ENCODE assay signal across 15 cellular contexts in the genomic region with DNA sequence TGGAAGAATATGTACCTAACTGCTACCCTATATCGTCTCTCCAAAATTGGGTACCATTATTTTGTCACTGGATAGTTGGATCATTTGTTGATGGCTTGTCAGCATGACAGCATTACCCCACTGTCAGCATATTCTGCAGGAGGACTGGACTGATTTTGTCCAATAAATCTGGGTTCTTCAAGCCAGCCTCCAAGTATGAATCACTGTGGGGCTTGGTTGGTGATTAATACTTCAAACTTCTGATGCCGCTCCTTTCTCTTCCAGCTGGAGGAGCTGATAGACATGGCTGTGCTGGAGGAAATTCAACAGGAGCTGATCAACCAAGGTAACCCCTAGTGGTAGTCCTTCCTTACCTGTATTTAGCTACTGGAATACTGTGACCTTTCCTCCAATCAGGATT. TPM values are rescaled to one million over a fixed set of nuclear protein-coding genes. Genes with fewer than 3 reads are reported as not detected.
DNase-seq lines count a peak whose midpoint lies in the region; ATAC-seq and TF ChIP-seq lines count a peak whose summit lies in the region.
"Had no signal": no experiment of that assay in that cellular context is flagged by ENCODE, and none has a peak within 500 bp of the region (broad histone marks: within the 10 kb centered on the region; RNA-seq: fewer than 3 reads in every experiment).

No MANE protein-coding gene starts in this region.

- H3K4me2 ChIP-seq in fibroblast of lung (ENCODE audit: extremely low read depth, insufficient read depth, low read length) = no peak overlapping the region

- no peaks in the 10 kb centered on the region for H4K20me1 ChIP-seq in fibroblast of lung (ENCODE audit: control insufficient read depth, extremely low read depth, insufficient read depth, low read length)

- CTCF ChIA-PET in activated CD8-positive, alpha-beta memory T cell treated with anti-CD3 and anti-CD28 coated beads, Interleukin-2, amount 10 ng/mL, durations not matched to agents 7 days and 5 days (lab: Charles Lee) = interaction anchor here (9.8 kb wide), 1 partner anchor 17 kb away, joined by 74 read pairs; a partner anchor contains a TSS

- peaks cover 8% of the 10 kb centered on the region for H3K4me1 ChIP-seq in fibroblast of lung (ENCODE audit: control insufficient read depth, extremely low read depth, insufficient read depth, low read length)

- H3K9me3 ChIP-seq in fibroblast of lung (ENCODE audit: control insufficient read depth, insufficient read depth, low read depth, low read length) = no peaks in the 10 kb centered on the region

- no peak overlapping the region for H3K9ac ChIP-seq in fibroblast of lung (ENCODE audit: insufficient read depth, low read length)

- H3K27ac ChIP-seq in fibroblast of lung (ENCODE audit: insufficient read depth, low read length) = peak overlapping the region; percentile 7

- no peak for DNase-seq in activated CD8-positive, alpha-beta memory T cell treated with anti-CD3 and anti-CD28 coated beads, Interleukin-2, amount 10 ng/mL, durations not matched to agents 7 days and 5 days
- DNase-seq in activated CD8-positive, alpha-beta memory T cell treated with anti-CD3 and anti-CD28 coated beads for 24 hours = no peak
- DNase-seq in SW480 (ENCODE audit: low spot score) = peak; percentile 37
- peak; percentile 49 to 78 for DNase-seq in fibroblast of lung (ENCODE audit: low read depth in 2 of 2)
- no peak for DNase-seq in type B pancreatic cell (ENCODE audit: extremely low spot score, unreplicated experiment)
- DNase-seq in anterior cingulate cortex (lab: John Stamatoyannopoulos, UW) = no peak
- no peak for DNase-seq in natural killer cell treated with Interleukin-12 subunit alpha and Interleukin-12 subunit beta and Interleukin-15 and Interleukin-18, amount 100 ng/mL, for 72 hours (ENCODE audit: low spot score)
- DNase-seq in activated CD8-positive, alpha-beta memory T cell treated with anti-CD3 and anti-CD28 coated beads, Interleukin-2, amount 50 U/mL, for 48 hours = no peak
- DNase-seq: activated CD4-positive, CD25-positive, alpha-beta regulatory T cell; effector CD8-positive, alpha-beta T cell; GF-D8; naive thymus-derived CD8-positive, alpha-beta T cell; Right ventricle myocardium superior; stimulated activated CD4-positive, alpha-beta T cell treated with anti-CD3 and anti-CD28 coated beads, Interleukin-15, amount 100 ng/mL, for 24 hours had no signal

- H3K27ac Mint-ChIP-seq in activated CD8-positive, alpha-beta memory T cell treated with anti-CD3 and anti-CD28 coated beads, Interleukin-2, amount 10 ng/mL, durations not matched to agents 7 days and 5 days = peak overlapping the region; percentile 2
- peak overlapping the region; percentile 83 for H3K27ac Mint-ChIP-seq in type B pancreatic cell
- H3K27ac Mint-ChIP-seq in natural killer cell treated with Interleukin-12 subunit alpha and Interleukin-12 subunit beta and Interleukin-15 and Interleukin-18, amount 100 ng/mL, for 72 hours = no peak overlapping the region

- no peaks in the 10 kb centered on the region for H3K27me3 Mint-ChIP-seq in activated CD8-positive, alpha-beta memory T cell treated with anti-CD3 and anti-CD28 coated beads, Interleukin-2, amount 10 ng/mL, durations not matched to agents 7 days and 5 days
- no peaks in the 10 kb centered on the region for H3K27me3 Mint-ChIP-seq in type B pancreatic cell
- H3K27me3 Mint-ChIP-seq in natural killer cell treated with Interleukin-12 subunit alpha and Interleukin-12 subunit beta and Interleukin-15 and Interleukin-18, amount 100 ng/mL, for 72 hours = no peaks in the 10 kb centered on the region
- H3K27me3 Mint-ChIP-seq: naive thymus-derived CD8-positive, alpha-beta T cell had no signal

- H3K9me3 Mint-ChIP-seq in activated CD8-positive, alpha-beta memory T cell treated with anti-CD3 and anti-CD28 coated beads, Interleukin-2, amount 10 ng/mL, durations not matched to agents 7 days and 5 days (ENCODE audit: low read depth) = no peaks in the 10 kb centered on the region
- H3K9me3 Mint-ChIP-seq in type B pancreatic cell = no peaks in the 10 kb centered on the region
- H3K9me3 Mint-ChIP-seq in natural killer cell treated with Interleukin-12 subunit alpha and Interleukin-12 subunit beta and Interleukin-15 and Interleukin-18, amount 100 ng/mL, for 72 hours = no peaks in the 10 kb centered on the region
- H3K9me3 Mint-ChIP-seq: naive thymus-derived CD8-positive, alpha-beta T cell; stimulated activated effector memory CD8-positive, alpha-beta T cell treated with anti-CD3 and anti-CD28 coated beads, Interleukin-12 subunit alpha, Interleukin-12 subunit beta, amount 100 ng/mL, for 72 hours had no signal

- no peak for ATAC-seq in activated CD8-positive, alpha-beta memory T cell treated with anti-CD3 and anti-CD28 coated beads, Interleukin-2, amount 10 ng/mL, durations not matched to agents 7 days and 5 days
- ATAC-seq in natural killer cell treated with Interleukin-12 subunit alpha and Interleukin-12 subunit beta and Interleukin-15 and Interleukin-18, amount 100 ng/mL, for 72 hours = no peak
- ATAC-seq: naive thymus-derived CD8-positive, alpha-beta T cell; stimulated activated effector memory CD8-positive, alpha-beta T cell treated with anti-CD3 and anti-CD28 coated beads, Interleukin-12 subunit alpha, Interleukin-12 subunit beta, amount 100 ng/mL, for 72 hours had no signal

- no peaks in the 10 kb centered on the region for H3K36me3 ChIP-seq in fibroblast of lung (ENCODE audit: control insufficient read depth, insufficient read depth, low read length)

- H3K4me3 ChIP-seq in fibroblast of lung (replicated peaks in 1 of 4; ENCODE audit: control extremely low read depth in 1 of 4, insufficient read depth in 1 of 4, low read depth in 3 of 4, low read length in 4 of 4) = no peak overlapping the region

- peaks cover 37% of the 10 kb centered on the region for H3K4me1 Mint-ChIP-seq in activated CD8-positive, alpha-beta memory T cell treated with anti-CD3 and anti-CD28 coated beads, Interleukin-2, amount 10 ng/mL, durations not matched to agents 7 days and 5 days
- H3K4me1 Mint-ChIP-seq in type B pancreatic cell (ENCODE audit: unreplicated experiment) = peaks cover 16% of the 10 kb centered on the region
- peaks cover 20 to 28% of the 10 kb centered on the region in 2 donors for H3K4me1 Mint-ChIP-seq in natural killer cell treated with Interleukin-12 subunit alpha and Interleukin-12 subunit beta and Interleukin-15 and Interleukin-18, amount 100 ng/mL, for 72 hours (ENCODE audit: low read depth in 2 of 2)

- no peak overlapping the region for H2AFZ ChIP-seq in fibroblast of lung (ENCODE audit: low read length)

- no peak overlapping the region for H3K4me3 Mint-ChIP-seq in activated CD8-positive, alpha-beta memory T cell treated with anti-CD3 and anti-CD28 coated beads, Interleukin-2, amount 10 ng/mL, durations not matched to agents 7 days and 5 days
- H3K4me3 Mint-ChIP-seq in type B pancreatic cell = peak overlapping the region; percentile 48
- no peak overlapping the region for H3K4me3 Mint-ChIP-seq in natural killer cell treated with Interleukin-12 subunit alpha and Interleukin-12 subunit beta and Interleukin-15 and Interleukin-18, amount 100 ng/mL, for 72 hours

- H3K36me3 Mint-ChIP-seq in activated CD8-positive, alpha-beta memory T cell treated with anti-CD3 and anti-CD28 coated beads, Interleukin-2, amount 10 ng/mL, durations not matched to agents 7 days and 5 days = peaks cover 37% of the 10 kb centered on the region
- peaks cover 14% of the 10 kb centered on the region for H3K36me3 Mint-ChIP-seq in type B pancreatic cell
- peaks cover 5% of the 10 kb centered on the region for H3K36me3 Mint-ChIP-seq in natural killer cell treated with Interleukin-12 subunit alpha and Interleukin-12 subunit beta and Interleukin-15 and Interleukin-18, amount 100 ng/mL, for 72 hours
- H3K36me3 Mint-ChIP-seq: stimulated activated effector memory CD8-positive, alpha-beta T cell treated with anti-CD3 and anti-CD28 coated beads, Interleukin-12 subunit alpha, Interleukin-12 subunit beta, amount 100 ng/mL, for 72 hours had no signal

- TF ChIP-seq CTCF in fibroblast of lung (conservative IDR thresholded peaks at IDR 0.05 in 1 of 2, IDR thresholded peaks at IDR 0.05 in 1 of 2; ENCODE audit: low read depth in 1 of 2, low read length in 2 of 2) = no peak
- no peak for TF ChIP-seq CTCF in type B pancreatic cell (conservative IDR thresholded peaks at IDR 0.05)

- H3K79me2 ChIP-seq in fibroblast of lung (ENCODE audit: control insufficient read depth, insufficient read depth, low read length) = peaks cover 27% of the 10 kb centered on the region

- no peaks in the 10 kb centered on the region for H3K27me3 ChIP-seq in fibroblast of lung (ENCODE audit: control insufficient read depth, insufficient read depth, low read length)

RNA-seq across cellular contexts. Expression of a gene that starts 2.5 kb away (rescaled TPM):
- total RNA-seq in activated CD8-positive, alpha-beta memory T cell treated with anti-CD3 and anti-CD28 coated beads, Interleukin-2, amount 10 ng/mL, durations not matched to agents 7 days and 5 days = 10 to 100 TPM; 50.7 to 55.5 TPM
- total RNA-seq in fibroblast of lung (49.1 and 53.3 TPM in 2 replicates), type B pancreatic cell (ENCODE audit: low replicate concordance) (65.2 and 70.8 TPM in 2 replicates)
- 21.4 and 24.5 TPM in 2 replicates for polyA plus RNA-seq in fibroblast of lung
- 22.0 and 22.1 TPM in 2 replicates for polyA plus RNA-seq in fibroblast of lung (2012)
- 3.0 and 8.5 TPM in 2 replicates for polyA minus RNA-seq in fibroblast of lung (ENCODE audit: low replicate concordance)
- 10 to 100 TPM; 54.1 to 64.7 TPM for total RNA-seq in natural killer cell treated with Interleukin-12 subunit alpha and Interleukin-12 subunit beta and Interleukin-15 and Interleukin-18, amount 100 ng/mL, for 72 hours

RNA-seq across cellular contexts. Expression of a gene that starts 3.0 kb away (rescaled TPM):
- total RNA-seq in activated CD8-positive, alpha-beta memory T cell treated with anti-CD3 and anti-CD28 coated beads, Interleukin-2, amount 10 ng/mL, durations not matched to agents 7 days and 5 days = 100 to 1,000 TPM; 117 to 123 TPM
- 61.1 and 79.6 TPM in 2 replicates for total RNA-seq in fibroblast of lung
- polyA plus RNA-seq in fibroblast of lung = 41.8 and 61.5 TPM in 2 replicates
- 38.2 and 54.8 TPM in 2 replicates for polyA plus RNA-seq in fibroblast of lung (2012)
- 31.6 and 61.1 TPM in 2 replicates for polyA minus RNA-seq in fibroblast of lung (ENCODE audit: low replicate concordance)
- 58.8 and 72.4 TPM in 2 replicates for total RNA-seq in type B pancreatic cell (ENCODE audit: low replicate concordance)
- total RNA-seq in natural killer cell treated with Interleukin-12 subunit alpha and Interleukin-12 subunit beta and Interleukin-15 and Interleukin-18, amount 100 ng/mL, for 72 hours = 100 to 1,000 TPM in 1 of 2 donors, 10 to 100 TPM in 1; 82.1 to 118 TPM

RNA-seq across cellular contexts. Expression of a gene that starts 16.4 kb away (rescaled TPM):
- 100 to 1,000 TPM; 166 to 240 TPM for total RNA-seq in activated CD8-positive, alpha-beta memory T cell treated with anti-CD3 and anti-CD28 coated beads, Interleukin-2, amount 10 ng/mL, durations not matched to agents 7 days and 5 days
- total RNA-seq in fibroblast of lung (136 and 144 TPM in 2 replicates), type B pancreatic cell (ENCODE audit: low replicate concordance) (143 and 153 TPM in 2 replicates)
- 187 and 365 TPM in 2 replicates for polyA plus RNA-seq in fibroblast of lung
- polyA plus RNA-seq in fibroblast of lung (2012) = 120 and 239 TPM in 2 replicates
- 21.1 and 25.4 TPM in 2 replicates for polyA minus RNA-seq in fibroblast of lung (ENCODE audit: low replicate concordance)
- 100 to 1,000 TPM; 173 to 271 TPM for total RNA-seq in natural killer cell treated with Interleukin-12 subunit alpha and Interleukin-12 subunit beta and Interleukin-15 and Interleukin-18, amount 100 ng/mL, for 72 hours

RNA-seq across cellular contexts. Expression of a gene that starts 46.3 kb away (rescaled TPM):
- total RNA-seq in activated CD8-positive, alpha-beta memory T cell treated with anti-CD3 and anti-CD28 coated beads, Interleukin-2, amount 10 ng/mL, durations not matched to agents 7 days and 5 days = 10 to 100 TPM; 21.9 to 29.4 TPM
- total RNA-seq in fibroblast of lung = 8.0 and 9.7 TPM in 2 replicates
- polyA plus RNA-seq in fibroblast of lung = 12.1 and 20.0 TPM in 2 replicates
- 10.3 and 15.0 TPM in 2 replicates for polyA plus RNA-seq in fibroblast of lung (2012)
- 16.6 and 33.3 TPM in 2 replicates for polyA minus RNA-seq in fibroblast of lung (ENCODE audit: low replicate concordance)
- 14.6 and 26.2 TPM in 2 replicates for total RNA-seq in type B pancreatic cell (ENCODE audit: low replicate concordance)
- total RNA-seq in natural killer cell treated with Interleukin-12 subunit alpha and Interleukin-12 subunit beta and Interleukin-15 and Interleukin-18, amount 100 ng/mL, for 72 hours = 10 to 100 TPM; 26.5 to 57.0 TPM

Comparison
In these comparisons a context has a peak if more than half of its experiments do, and no peak if none do; other contexts are left out.
1. DNase-seq: peak in SW480 (single experiment) and fibroblast of lung (2 of 2); none in activated CD8-positive, alpha-beta memory T cell treated with anti-CD3 and anti-CD28 coated beads, Interleukin-2, amount 10 ng/mL, durations not matched to agents 7 days and 5 days (single experiment), activated CD8-positive, alpha-beta memory T cell treated with anti-CD3 and anti-CD28 coated beads for 24 hours (single experiment), type B pancreatic cell (single experiment), anterior cingulate cortex (0 of 58), natural killer cell treated with Interleukin-12 subunit alpha and Interleukin-12 subunit beta and Interleukin-15 and Interleukin-18, amount 100 ng/mL, for 72 hours (single experiment) and activated CD8-positive, alpha-beta memory T cell treated with anti-CD3 and anti-CD28 coated beads, Interleukin-2, amount 50 U/mL, for 48 hours (single experiment).
2. H3K27ac Mint-ChIP-seq: peak in activated CD8-positive, alpha-beta memory T cell treated with anti-CD3 and anti-CD28 coated beads, Interleukin-2, amount 10 ng/mL, durations not matched to agents 7 days and 5 days (single experiment) and type B pancreatic cell (single experiment); none in natural killer cell treated with Interleukin-12 subunit alpha and Interleukin-12 subunit beta and Interleukin-15 and Interleukin-18, amount 100 ng/mL, for 72 hours (0 of 2).